8 cellular contexts compared by ENCODE assay signal in the genomic region with DNA sequence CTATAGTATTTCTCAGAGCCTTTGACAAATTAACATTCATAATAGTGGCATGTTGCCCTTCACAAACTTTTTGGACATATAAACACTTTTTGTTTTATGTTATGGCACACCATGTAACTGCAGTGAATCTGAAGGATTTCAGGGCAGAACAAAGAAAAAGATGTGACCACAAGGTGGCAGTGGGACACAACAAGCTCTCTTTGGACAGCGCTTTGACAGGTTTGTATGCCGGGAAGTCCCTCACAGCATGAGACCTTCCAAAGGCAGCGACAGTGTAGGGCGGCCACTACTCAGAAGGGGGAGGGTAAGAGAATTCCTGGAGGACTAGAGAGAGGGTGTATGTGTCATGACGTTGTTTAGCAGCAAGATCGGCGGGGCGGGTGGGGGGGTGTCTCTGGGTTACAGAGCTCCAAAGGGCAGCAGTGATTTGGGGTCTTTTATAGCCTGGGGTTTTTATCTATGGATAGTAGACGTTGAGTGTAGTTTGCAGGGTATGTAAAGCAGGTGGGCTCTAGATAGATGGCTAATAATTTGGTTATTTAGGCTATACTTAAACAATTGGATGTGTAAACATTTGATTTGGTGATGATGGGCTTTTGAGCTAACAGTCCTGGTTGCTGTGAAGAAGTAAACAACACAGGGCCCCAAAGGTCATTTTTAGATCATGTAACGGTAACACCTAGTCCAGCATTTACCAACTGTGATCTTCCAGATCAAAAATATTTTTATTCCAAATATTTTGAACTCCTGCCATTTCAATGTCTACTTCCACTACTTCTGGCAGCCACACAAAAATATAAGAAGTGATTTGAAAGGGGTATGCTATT. TPM values are rescaled to one million over a fixed set of nuclear protein-coding genes. Genes with fewer than 3 reads are reported as not detected.
DNase-seq lines count a peak whose midpoint lies in the region; ATAC-seq and TF ChIP-seq lines count a peak whose summit lies in the region.

No MANE protein-coding gene starts in this region.

- H3K4me1 ChIP-seq in HCT116 (ENCODE audit: control insufficient read depth in 1 of 2, insufficient read depth in 2 of 2, low read length in 2 of 2) (peaks cover 9 to 21% of the 10 kb centered on the region in 2 experiments; a peak in 3 of 4 replicates), MM.1S (ENCODE audit: low read length) (0 out of 2 replicates have a peak, but pooled peaks cover 3% of the 10 kb centered on the region), prostate gland (replicated peaks) (no peaks in the 10 kb centered on the region)

- WGBS in prostate gland = 75% methylated on average over 10 of the region's 10 CpGs

- no TSS peak for BruUV-seq in HCT116 (replicated peaks; lab: Mats Ljungman, UMichigan)

- TF ChIP-seq CTCF in HCT116 (IDR thresholded peaks at IDR 0.05 in 2 of 3, conservative IDR thresholded peaks at IDR 0.05 in 1 of 3; ENCODE audit: borderline replicate concordance in 1 of 3, insufficient read depth in 1 of 3, low read depth in 2 of 3, low read length in 2 of 3) (peak; percentile 68 to 78 (median 77); a peak in 5 of 6 replicates), MM.1S (IDR thresholded peaks at IDR 0.05; ENCODE audit: low read length) (peak; percentile 82), RWPE1 (conservative IDR thresholded peaks at IDR 0.05; ENCODE audit: low read depth) (peak; percentile 77), prostate gland (IDR thresholded peaks at IDR 0.05) (peak in 3 of 4 experiments; percentile 44 to 62 (median 53))

- peak; percentile 97 for TF ChIP-seq RAD21 in HCT116 (IDR thresholded peaks at IDR 0.05; ENCODE audit: low read depth)

- POLR2A ChIA-PET in HCT116 (lab: Charles Lee) = interaction anchor here (0.6 kb wide), 1 partner anchor 624 kb away, joined by 5 read pairs; no protein-coding TSS in a partner anchor
- POLR2A ChIA-PET in RWPE1 (lab: Yijun Ruan, JAX; ENCODE audit: low non-redundant PET) = interaction anchor here (0.8 kb wide), 1 partner anchor 467 kb away, joined by 6 read pairs; no protein-coding TSS in a partner anchor

- H3K9me2 ChIP-seq in HCT116 (ENCODE audit: insufficient read depth) (no peaks in the 10 kb centered on the region), MM.1S (replicated peaks; ENCODE audit: insufficient read depth, low read length) (no peaks in the 10 kb centered on the region)

- H3K36me3 ChIP-seq in HCT116 (ENCODE audit: control insufficient read depth in 1 of 2, insufficient read depth in 2 of 2, low read length in 2 of 2) = no peaks in the 10 kb centered on the region
- no peaks in the 10 kb centered on the region for H3K36me3 ChIP-seq in MM.1S (replicated peaks; ENCODE audit: insufficient read depth, low read length)
- H3K36me3 ChIP-seq in prostate gland = no peaks in the 10 kb centered on the region

- intact Hi-C loops in HCT116 (cut with micrococcal nuclease) (loop anchor here (2.0 to 5.0 kb wide), 3 partner anchors 276 to 620 kb away; partner anchors contain the start of gene RESF1), prostate gland (cut with DNase I) (no loop called here)

- CTCF ChIA-PET in HCT116 (lab: Charles Lee) = interaction anchor here (1.0 to 3.2 kb wide), 4 partner anchors 10 to 630 kb away, joined by 3 to 13 read pairs (median 3); no protein-coding TSS in a partner anchor
- CTCF ChIA-PET in RWPE1 (lab: Yijun Ruan, JAX) = interaction anchor here (0.5 to 1.4 kb wide), 12 partner anchors 11 to 630 kb away, joined by 3 to 5 read pairs (median 3); no protein-coding TSS in a partner anchor

- H3K27ac ChIP-seq in HCT116 (ENCODE audit: low read depth, low read length) = no peak overlapping the region
- H3K27ac ChIP-seq in MM.1S (ENCODE audit: low read length) = no peak overlapping the region
- H3K27ac ChIP-seq in RWPE1 = no peak overlapping the region
- H3K27ac ChIP-seq in prostate gland = no peak overlapping the region

- H3K9ac ChIP-seq in HCT116 (ENCODE audit: low read length) (no peak overlapping the region), MM.1S (ENCODE audit: low read length) (no peak overlapping the region)

- H3K4me2 ChIP-seq in HCT116 (ENCODE audit: low read length) (peak overlapping the region; percentile 17; the same call in 1 of the 2 replicates), MM.1S (ENCODE audit: low read depth, low read length) (no peak overlapping the region)

- DNase-seq in GF-D8 (lab: John Stamatoyannopoulos, UW) (peak; percentile 12), HCT116 (ENCODE audit: low read depth, low spot score) (peak; percentile 85), MM.1S (peak; percentile 92), RWPE1 (ENCODE audit: low spot score) (peak; percentile 46), foreskin melanocyte (peak; percentile 63), prostate gland (ENCODE audit: low spot score) (peak; percentile 11), 8988T (no peak)
- DNase-seq in activated T-helper 1 cell treated with anti-CD3 and anti-CD28 coated beads, Interleukin-2, amount 50 U/mL, for 16 hours (ENCODE audit: low read depth in 1 of 2, low spot score in 1 of 2) = peak; percentile 33 to 41

- H3K4me3 ChIP-seq in HCT116 (replicated peaks in 1 of 2; ENCODE audit: low read depth in 1 of 2, low read length in 2 of 2) (no peak overlapping the region), MM.1S (ENCODE audit: low read length) (no peak overlapping the region), prostate gland (no peak overlapping the region)

- RAD21 ChIA-PET in HCT116 (lab: Charles Lee; ENCODE audit: low non-redundant PET in 1 of 2, low total read pairs in 2 of 2, uncharacterized antibody in 2 of 2, unreplicated experiment in 2 of 2) = no interaction called here

- H3K27me3 ChIP-seq in HCT116 (ENCODE audit: insufficient read depth, low read length) (no peaks in the 10 kb centered on the region), MM.1S (replicated peaks; ENCODE audit: insufficient read depth, low read length) (no peaks in the 10 kb centered on the region), prostate gland (replicated peaks; ENCODE audit: insufficient read depth) (no peaks in the 10 kb centered on the region)

- TF ChIP-seq POLR2A in HCT116 (IDR thresholded peaks at IDR 0.05; ENCODE audit: borderline replicate concordance, extremely low read depth, insufficient read depth, insufficient read length) = no peak
- TF ChIP-seq POLR2A in prostate gland (IDR thresholded peaks at IDR 0.05) = no peak

- H2AFZ ChIP-seq in HCT116 (ENCODE audit: low read depth, low read length, poor library complexity, severe bottlenecking) = no peak overlapping the region
- no peak overlapping the region for H2AFZ ChIP-seq in MM.1S (ENCODE audit: low read length)

- no peaks in the 10 kb centered on the region for H4K20me1 ChIP-seq in HCT116 (ENCODE audit: insufficient read depth)
- H4K20me1 ChIP-seq in MM.1S (ENCODE audit: insufficient read depth, low read length) = no peaks in the 10 kb centered on the region

- H3K9me3 ChIP-seq in HCT116 (ENCODE audit: control insufficient read depth in 1 of 2, insufficient read depth in 1 of 2, low read depth in 1 of 2, low read length in 2 of 2) = no peaks in the 10 kb centered on the region
- no peaks in the 10 kb centered on the region for H3K9me3 ChIP-seq in MM.1S (replicated peaks; ENCODE audit: insufficient read depth, low read length)
- H3K9me3 ChIP-seq in prostate gland = no peaks in the 10 kb centered on the region

- no peaks in the 10 kb centered on the region for H3F3A ChIP-seq in MM.1S (ENCODE audit: insufficient read depth, low read length)

- peak; percentile 97 for ATAC-seq in HCT116

- H3K79me2 ChIP-seq in HCT116 (ENCODE audit: insufficient read depth, low read length) = no peaks in the 10 kb centered on the region
- H3K79me2 ChIP-seq in MM.1S (ENCODE audit: low read length) = no peaks in the 10 kb centered on the region

TF ChIP-seq in HCT116, 20 proteins besides CTCF, POLR2A, EP300 and RAD21 (continues in another document):
- TF ChIP-seq CEBPB (IDR thresholded peaks at IDR 0.05; ENCODE audit: low read depth) = no peak
- no peak for TF ChIP-seq EZH2phosphoT487 (IDR thresholded peaks at IDR 0.05; ENCODE audit: borderline replicate concordance)
- TF ChIP-seq, protein P1, sequence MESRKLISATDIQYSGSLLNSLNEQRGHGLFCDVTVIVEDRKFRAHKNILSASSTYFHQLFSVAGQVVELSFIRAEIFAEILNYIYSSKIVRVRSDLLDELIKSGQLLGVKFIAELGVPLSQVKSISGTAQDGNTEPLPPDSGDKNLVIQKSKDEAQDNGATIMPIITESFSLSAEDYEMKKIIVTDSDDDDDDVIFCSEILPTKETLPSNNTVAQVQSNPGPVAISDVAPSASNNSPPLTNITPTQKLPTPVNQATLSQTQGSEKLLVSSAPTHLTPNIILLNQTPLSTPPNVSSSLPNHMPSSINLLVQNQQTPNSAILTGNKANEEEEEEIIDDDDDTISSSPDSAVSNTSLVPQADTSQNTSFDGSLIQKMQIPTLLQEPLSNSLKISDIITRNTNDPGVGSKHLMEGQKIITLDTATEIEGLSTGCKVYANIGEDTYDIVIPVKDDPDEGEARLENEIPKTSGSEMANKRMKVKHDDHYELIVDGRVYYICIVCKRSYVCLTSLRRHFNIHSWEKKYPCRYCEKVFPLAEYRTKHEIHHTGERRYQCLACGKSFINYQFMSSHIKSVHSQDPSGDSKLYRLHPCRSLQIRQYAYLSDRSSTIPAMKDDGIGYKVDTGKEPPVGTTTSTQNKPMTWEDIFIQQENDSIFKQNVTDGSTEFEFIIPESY (IDR thresholded peaks at IDR 0.05; ENCODE audit: extremely low read depth, insufficient replicate concordance, low read length) = no peak
- TF ChIP-seq CBX3 (IDR thresholded peaks at IDR 0.05; ENCODE audit: low read depth) = peak; percentile 93
- TF ChIP-seq JUND (IDR thresholded peaks at IDR 0.05) = no peak
- TF ChIP-seq YY1 (IDR thresholded peaks at IDR 0.05; ENCODE audit: extremely low read depth, insufficient replicate concordance, low read depth, low read length) = peak; percentile 17
- TF ChIP-seq MAX (IDR thresholded peaks at IDR 0.05) = no peak
- 0 out of 2 replicates have a peak, but pooled peaks have one; percentile 11 for TF ChIP-seq POLR2AphosphoS5 (IDR thresholded peaks at IDR 0.05; ENCODE audit: low read depth, low read length)
- no peak for TF ChIP-seq EZH2 (IDR thresholded peaks at IDR 0.05)
- TF ChIP-seq, protein P2, sequence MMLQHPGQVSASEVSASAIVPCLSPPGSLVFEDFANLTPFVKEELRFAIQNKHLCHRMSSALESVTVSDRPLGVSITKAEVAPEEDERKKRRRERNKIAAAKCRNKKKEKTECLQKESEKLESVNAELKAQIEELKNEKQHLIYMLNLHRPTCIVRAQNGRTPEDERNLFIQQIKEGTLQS (IDR thresholded peaks at IDR 0.05) = no peak
- TF ChIP-seq ELF1 (IDR thresholded peaks at IDR 0.05; ENCODE audit: borderline replicate concordance, low read depth) = no peak
- no peak for TF ChIP-seq FOSL1 (IDR thresholded peaks at IDR 0.05; ENCODE audit: low read depth)

RNA-seq across cellular contexts. Expression of gene ETFBKMT, which starts 22.9 kb away (rescaled TPM):
- 1.7 TPM for total RNA-seq in HCT116 (2021; ENCODE audit: unreplicated experiment)
- polyA plus RNA-seq in HCT116 (2012) = 0.64 and 0.81 TPM in 2 replicates
- total RNA-seq in prostate gland = 1 to 10 TPM; 3.6 to 7.0 TPM

RNA-seq across cellular contexts. Expression of gene AMN1, which starts 46.5 kb away (rescaled TPM):
- 26.9 TPM for total RNA-seq in HCT116 (2021; ENCODE audit: unreplicated experiment)
- 24.5 and 31.4 TPM in 2 replicates for polyA plus RNA-seq in HCT116 (2012)
- 10 to 100 TPM; 11.9 to 31.9 TPM for total RNA-seq in prostate gland
